In the genomic region with DNA sequence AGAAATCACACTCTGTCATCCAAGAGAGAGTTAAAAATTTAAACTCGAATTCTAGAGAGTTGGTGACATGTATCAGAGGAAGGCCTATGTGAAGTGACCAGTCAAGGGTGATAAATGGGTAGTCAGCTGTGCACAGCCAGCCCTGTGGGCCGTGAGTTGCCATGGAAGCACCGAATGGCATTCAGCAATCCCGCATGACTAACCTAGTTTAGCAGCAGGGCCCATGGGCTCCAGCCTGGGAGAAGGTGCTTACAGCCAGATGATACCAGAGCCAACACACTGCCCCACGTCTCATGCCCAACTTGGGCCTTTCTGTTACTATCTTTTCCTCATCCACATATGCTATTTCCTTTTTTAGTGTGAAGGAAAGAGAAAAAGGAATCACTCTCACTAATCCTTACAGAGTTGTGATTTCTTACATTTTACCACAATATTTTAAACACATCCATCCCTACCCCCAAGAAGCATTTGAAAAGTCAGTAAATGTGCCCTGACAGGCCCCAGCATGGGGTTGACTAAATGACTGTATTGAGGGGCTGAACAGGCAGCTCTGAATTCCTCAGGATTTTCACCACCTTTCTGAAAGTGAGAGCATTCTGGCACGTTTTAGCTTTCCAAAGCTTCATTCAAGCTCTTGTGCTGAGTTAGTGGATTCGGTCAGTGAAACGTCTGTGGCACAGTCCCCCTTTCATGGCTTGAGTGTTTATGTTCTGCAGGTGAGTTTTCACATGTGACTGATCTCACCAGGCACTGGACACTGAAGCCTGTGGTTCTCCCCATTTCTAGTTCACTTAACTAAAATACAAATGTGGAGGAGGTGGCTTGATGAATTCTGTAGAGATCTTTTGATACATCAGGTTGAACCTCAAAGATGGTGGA, we compare ENCODE assay signal across 8 cellular contexts.
A peak's percentile ranks its signal among the peaks of the same experiment; 100 is the strongest.
DNase-seq lines count a peak whose midpoint lies in the region; ATAC-seq and TF ChIP-seq lines count a peak whose summit lies in the region.

No MANE protein-coding gene starts in this region.

- peak overlapping the region; percentile 54 for H3K4me2 ChIP-seq in fibroblast of lung (ENCODE audit: extremely low read depth, insufficient read depth, low read length)

- H3K27ac ChIP-seq in fibroblast of lung (ENCODE audit: insufficient read depth, low read length) = peak overlapping the region; percentile 74

- peak overlapping the region; percentile 84 for H3K27ac Mint-ChIP-seq in nephron progenitor cell

- H3K9me3 ChIP-seq in fibroblast of lung (ENCODE audit: control insufficient read depth, insufficient read depth, low read depth, low read length) = no peaks in the 10 kb centered on the region

- no peak overlapping the region for H3K9ac ChIP-seq in fibroblast of lung (ENCODE audit: insufficient read depth, low read length)

- H3K36me3 Mint-ChIP-seq in nephron progenitor cell (ENCODE audit: low read depth) = peaks cover 4% of the 10 kb centered on the region

- no peak overlapping the region for H3K4me3 ChIP-seq in fibroblast of lung (replicated peaks in 1 of 4; ENCODE audit: control extremely low read depth in 1 of 4, insufficient read depth in 1 of 4, low read depth in 3 of 4, low read length in 4 of 4)

- in situ Hi-C loops in G401 (cut with HindIII; ENCODE audit: low sequenced_read_pairs) (no loop called here), GM13976 (cut with MboI; ENCODE audit: low sequenced_read_pairs, unreplicated experiment) (no loop called here)

- H2AFZ ChIP-seq in fibroblast of lung (ENCODE audit: low read length) = no peak overlapping the region

- ATAC-seq in HG02938 (IDR thresholded peaks at IDR 0.05; ENCODE audit: unreplicated experiment) = peak; percentile 57
- ATAC-seq in HG02763 (IDR thresholded peaks at IDR 0.05; ENCODE audit: unreplicated experiment) = no peak

- peaks cover 24% of the 10 kb centered on the region for H3K4me1 ChIP-seq in fibroblast of lung (ENCODE audit: control insufficient read depth, extremely low read depth, insufficient read depth, low read length)

- H4K20me1 ChIP-seq in fibroblast of lung (ENCODE audit: control insufficient read depth, extremely low read depth, insufficient read depth, low read length) = no peaks in the 10 kb centered on the region

- TF ChIP-seq CTCF in fibroblast of lung (conservative IDR thresholded peaks at IDR 0.05 in 1 of 2, IDR thresholded peaks at IDR 0.05 in 1 of 2; ENCODE audit: low read depth in 1 of 2, low read length in 2 of 2) = no peak
- TF ChIP-seq CTCF in nephron progenitor cell (IDR thresholded peaks at IDR 0.05) = no peak
- no peak for TF ChIP-seq CTCF in GM13976 (IDR thresholded peaks at IDR 0.05; ENCODE audit: borderline replicate concordance, control extremely low read depth, extremely low read depth, insufficient read depth, missing control alignments)

- peak overlapping the region; percentile 9 for H3K4me3 Mint-ChIP-seq in nephron progenitor cell

- H3K27me3 ChIP-seq in fibroblast of lung (ENCODE audit: control insufficient read depth, insufficient read depth, low read length) = no peaks in the 10 kb centered on the region

- H3K36me3 ChIP-seq in fibroblast of lung (ENCODE audit: control insufficient read depth, insufficient read depth, low read length) = no peaks in the 10 kb centered on the region

- no peaks in the 10 kb centered on the region for H3K9me3 Mint-ChIP-seq in nephron progenitor cell

- H3K4me1 Mint-ChIP-seq in nephron progenitor cell = no peaks in the 10 kb centered on the region

- DNase-seq in G401 (ENCODE audit: low spot score) = peak; percentile 70
- peak; percentile 61 for DNase-seq in SHP77 treated with DMSO at 0.1 percent for 48 hours (lab: John Stamatoyannopoulos, UW)
- peak; percentile 83 to 96 for DNase-seq in fibroblast of lung (ENCODE audit: low read depth in 2 of 2)
- DNase-seq in nephron progenitor cell = peak; percentile 73
- no peak for DNase-seq in GM13976 (ENCODE audit: low spot score)
- DNase-seq in NOMO-1 treated with dmso at 0.1 percent for 144 hours (lab: John Stamatoyannopoulos, UW; ENCODE audit: unreplicated experiment) = no peak

- no peaks in the 10 kb centered on the region for H3K27me3 Mint-ChIP-seq in nephron progenitor cell (ENCODE audit: low read depth, poor library complexity)

- H3K79me2 ChIP-seq in fibroblast of lung (ENCODE audit: control insufficient read depth, insufficient read depth, low read length) = peaks cover 59% of the 10 kb centered on the region

Comparison
In these comparisons a context has a peak if more than half of its experiments do, and no peak if none do; other contexts are left out.
1. DNase-seq: peak in G401 (single experiment), SHP77 treated with DMSO at 0.1 percent for 48 hours (single experiment), fibroblast of lung (2 of 2) and nephron progenitor cell (single experiment); none in GM13976 (single experiment) and NOMO-1 treated with dmso at 0.1 percent for 144 hours (single experiment).